In the genomic region with DNA sequence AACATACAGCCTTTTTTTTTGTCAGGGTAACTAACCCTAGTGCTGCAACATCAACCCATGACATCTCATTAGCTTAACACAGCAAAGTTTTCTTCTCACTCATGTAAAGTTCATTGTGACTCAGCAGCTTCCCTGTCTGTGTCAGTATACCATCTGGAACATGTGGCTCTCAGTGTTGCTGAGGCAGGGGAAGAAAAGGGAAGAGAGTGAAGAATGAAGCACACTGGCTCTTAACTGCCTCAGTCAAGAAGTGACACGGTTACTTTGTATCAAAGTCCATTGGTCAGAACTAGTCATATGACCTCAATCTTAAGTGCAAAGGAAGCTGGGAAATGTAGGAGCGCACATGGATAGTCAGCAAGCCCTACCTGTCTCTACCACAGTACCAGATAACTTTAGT, we compare ENCODE assay signal across 10 cellular contexts.
DNase-seq lines count a peak whose midpoint lies in the region; ATAC-seq and TF ChIP-seq lines count a peak whose summit lies in the region.
"Had no signal": no experiment of that assay in that cellular context is flagged by ENCODE, and none has a peak within 500 bp of the region (broad histone marks: within the 10 kb centered on the region; RNA-seq: fewer than 3 reads in every experiment).

No MANE protein-coding gene starts in this region.

- POLR2A ChIA-PET in Panc1 (lab: Charles Lee) = no interaction called here

- H3K4me1 ChIP-seq in Panc1 (ENCODE audit: control insufficient read depth, insufficient read depth, low read length) = peaks cover 5% of the 10 kb centered on the region; the same call in 1 of the 2 replicates
- H3K4me1 ChIP-seq in gastroesophageal sphincter = peaks cover 0 to 18% (median 0%) of the 10 kb centered on the region in 3 donors

- H3K27me3 ChIP-seq in Panc1 (ENCODE audit: control insufficient read depth, insufficient read depth, low read length) (no peaks in the 10 kb centered on the region), gastroesophageal sphincter (no peaks in the 10 kb centered on the region)

- intact Hi-C loops in Panc1 (cut with micrococcal nuclease; ENCODE audit: unreplicated experiment) = no loop called here

- WGBS in gastroesophageal sphincter (ENCODE audit: low coverage in 1 of 2), 2 donors = 58 to 71% methylated on average over 1 to 2 of the region's 2 CpGs

- H3K4me3 ChIP-seq in Panc1 (ENCODE audit: low read depth in 2 of 2, low read length in 2 of 2) (no peak overlapping the region), gastroesophageal sphincter (no peak overlapping the region)
- H3K4me3 ChIP-seq: thoracic aorta had no signal

- in situ Hi-C loops in Panc1 (cut with HindIII; ENCODE audit: low pct_unique_long_range_greater_than_20kb, low sequenced_read_pairs) = no loop called here

- CTCF ChIA-PET in Panc1 (lab: Charles Lee) = no interaction called here

- no peak for TF ChIP-seq POLR2A in gastroesophageal sphincter (IDR thresholded peaks at IDR 0.05)

- DNase-seq in NCI-H2171 treated with DMSO at 0.1 percent for 48 hours (lab: John Stamatoyannopoulos, UW) = peak; percentile 19
- DNase-seq in NCI-H2171 (lab: John Stamatoyannopoulos, UW) = no peak
- no peak for DNase-seq in Panc1 (ENCODE audit: low read depth, low spot score)
- DNase-seq in COLO668 (lab: John Stamatoyannopoulos, UW; ENCODE audit: unreplicated experiment) = no peak
- no peak for DNase-seq in LoVo (ENCODE audit: low spot score)
- no peak for DNase-seq in activated gamma-delta T cell treated with Interleukin-2 at 50 U/mL for 16 hours

- H3K36me3 ChIP-seq in Panc1 (ENCODE audit: control insufficient read depth, insufficient read depth, low read length) (no peaks in the 10 kb centered on the region), gastroesophageal sphincter (no peaks in the 10 kb centered on the region)
- H3K36me3 ChIP-seq: thoracic aorta had no signal

- peak; percentile 71 for ATAC-seq in HG02763 (IDR thresholded peaks at IDR 0.05; ENCODE audit: unreplicated experiment)
- no peak for ATAC-seq in Panc1
- ATAC-seq in gastroesophageal sphincter = peak; percentile 53

- no peak for TF ChIP-seq EP300 in gastroesophageal sphincter (IDR thresholded peaks at IDR 0.05)

- no peak for TF ChIP-seq CTCF in Panc1 (IDR thresholded peaks at IDR 0.05)
- no peak for TF ChIP-seq CTCF in gastroesophageal sphincter (IDR thresholded peaks at IDR 0.05)

- BruUV-seq in Panc1 (replicated peaks; lab: Mats Ljungman, UMichigan) = no TSS peak

- no peaks in the 10 kb centered on the region for H3K9me3 ChIP-seq in Panc1 (ENCODE audit: control insufficient read depth, insufficient read depth, low read depth, low read length)
- H3K9me3 ChIP-seq in gastroesophageal sphincter = no peaks in the 10 kb centered on the region
- H3K9me3 ChIP-seq: thoracic aorta had no signal

- H3K27ac ChIP-seq in Panc1 (ENCODE audit: low read length) (peak overlapping the region; percentile 61; the same call in 1 of the 2 replicates), gastroesophageal sphincter (no peak overlapping the region)
- H3K27ac ChIP-seq: 22Rv1, thoracic aorta had no signal
